ENCODE assay signal across 9 cellular contexts in the genomic region with DNA sequence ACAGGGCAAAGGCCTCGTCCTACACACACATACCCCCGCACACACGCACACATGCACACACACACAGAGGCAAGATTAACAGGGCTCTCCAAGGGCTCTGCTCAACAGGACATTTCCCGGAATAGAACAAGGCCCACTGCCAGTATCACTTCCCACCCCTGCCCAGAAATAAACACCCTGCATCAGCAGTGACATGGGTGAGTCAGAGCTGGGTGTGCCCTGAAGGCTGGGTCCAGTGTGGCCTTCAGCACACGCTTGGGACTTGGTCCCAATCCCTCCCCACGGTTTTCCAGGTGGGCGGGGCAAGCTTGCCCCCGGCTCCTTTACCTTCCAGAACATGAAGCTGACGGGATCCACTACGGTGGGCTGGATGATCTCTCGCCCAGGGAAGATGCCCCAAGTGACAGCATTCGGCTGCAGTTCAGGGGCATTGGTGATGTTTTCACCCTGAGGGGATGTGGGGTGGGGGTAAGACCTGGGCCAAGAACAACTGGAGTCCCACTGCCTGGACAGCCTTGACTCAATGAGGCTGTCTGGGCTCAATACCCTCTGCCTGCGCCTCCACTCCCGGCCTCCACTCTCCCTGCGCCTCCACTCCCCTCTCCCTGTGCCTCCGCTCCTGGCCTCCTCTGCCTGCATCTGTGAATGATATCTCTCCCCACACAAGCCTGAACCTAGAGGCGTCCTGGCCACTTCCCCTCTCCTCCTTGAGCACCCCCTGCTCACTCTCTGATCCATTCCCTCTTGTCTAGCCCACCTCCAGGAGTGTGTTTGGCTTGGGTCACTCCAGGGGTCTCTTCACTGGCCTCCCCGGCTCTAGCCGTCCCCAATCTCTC. TPM values are rescaled to one million over a fixed set of nuclear protein-coding genes. Genes with fewer than 3 reads are reported as not detected.
DNase-seq lines count a peak whose midpoint lies in the region; ATAC-seq, FAIRE-seq and TF ChIP-seq lines count a peak whose summit lies in the region.
"Had no signal": no experiment of that assay in that cellular context is flagged by ENCODE, and none has a peak within 500 bp of the region (broad histone marks: within the 10 kb centered on the region; RNA-seq: fewer than 3 reads in every experiment).

No MANE protein-coding gene starts in this region.

- WGBS in K562 (ENCODE audit: insufficient coverage, low coverage, missing lambda C conversion rate), result 55% methylated on average over 19 of the region's 19 CpGs
- WGBS in stomach, 5 donors, result 38 to 54% (median 49%) methylated on average over 18 to 19 of the region's 19 CpGs
- no CpG with 5 or more reads among the region's 19 CpGs for WGBS in neuronal stem cell (ENCODE audit: extremely low coverage in 2 of 2, insufficient read length in 2 of 2, insufficient replicate concordance in 1 of 2), 2 donors

- H3K9me2 ChIP-seq in Karpas-422 (replicated peaks; ENCODE audit: insufficient read depth, low read length), result no peaks in the 10 kb centered on the region

- no peak overlapping the region for H4K91ac ChIP-seq in neuronal stem cell (ENCODE audit: low read depth, low read length, poor library complexity)

- peak; percentile 57; the same call in 1 of the 2 replicates for TF ChIP-seq EP300 in K562 (IDR thresholded peaks at IDR 0.05; ENCODE audit: low read length)
- TF ChIP-seq EP300 in stomach (IDR thresholded peaks at IDR 0.05), result peak; percentile 98

- H3K4me2 ChIP-seq in K562 (ENCODE audit: insufficient read depth, low read length) (peak overlapping the region; percentile 42), neuronal stem cell (ENCODE audit: insufficient read depth, low read length, poor library complexity, severe bottlenecking) (no peak overlapping the region), Karpas-422 (ENCODE audit: low read depth, low read length, poor library complexity, severe bottlenecking) (no peak overlapping the region)

- H3K4ac ChIP-seq in neuronal stem cell (ENCODE audit: low read length), result no peak overlapping the region

- no peaks in the 10 kb centered on the region for H3K9me3 ChIP-seq in K562 (replicated peaks; ENCODE audit: control insufficient read depth, insufficient read depth, low read depth, low read length)
- H3K9me3 ChIP-seq in stomach, result no peaks in the 10 kb centered on the region
- peaks cover 0 to 2% of the 10 kb centered on the region in 2 donors for H3K9me3 ChIP-seq in neuronal stem cell (replicated peaks in 1 of 2; ENCODE audit: control insufficient read depth in 2 of 2, insufficient read depth in 1 of 2, low read depth in 1 of 2, low read length in 2 of 2)
- H3K9me3 ChIP-seq in Karpas-422 (ENCODE audit: low read length), result no peaks in the 10 kb centered on the region

- peak in 1 of 2 experiments; percentile 17; a peak in 1 of 4 replicates for TF ChIP-seq RAD21 in K562 (CRISPR knock-in tag; conservative IDR thresholded peaks at IDR 0.05 in 1 of 2, IDR thresholded peaks at IDR 0.05 in 1 of 2)

- H3K14ac ChIP-seq in neuronal stem cell (ENCODE audit: low read length), result no peak overlapping the region

- H4K20me1 ChIP-seq in K562 (replicated peaks; ENCODE audit: control insufficient read depth, insufficient read depth, low read length) (no peaks in the 10 kb centered on the region), Karpas-422 (ENCODE audit: insufficient read depth, low read depth, low read length) (no peaks in the 10 kb centered on the region)

- H3K4me3 ChIP-seq in K562 (no peak overlapping the region), stomach (no peak overlapping the region), neuronal stem cell (ENCODE audit: low read length in 2 of 2) (no peak overlapping the region), Karpas-422 (ENCODE audit: low read length) (no peak overlapping the region)

- peak; percentile 85 for FAIRE-seq in K562 (lab: Jason Lieb, UNC)
- no peak for FAIRE-seq in GM19239 (lab: Jason Lieb, UNC)

- no peak for TF ChIP-seq CTCF in K562 (IDR thresholded peaks at IDR 0.05 in 2 of 3, conservative IDR thresholded peaks at IDR 0.05 in 1 of 3; ENCODE audit: insufficient read depth in 2 of 3, low read depth in 1 of 3, low read length in 3 of 3)
- no peak for TF ChIP-seq CTCF in stomach (IDR thresholded peaks at IDR 0.05)

- no peaks in the 10 kb centered on the region for H3K27me3 ChIP-seq in K562 (ENCODE audit: control insufficient read depth in 2 of 2, insufficient read depth in 2 of 2, low read length in 2 of 2)
- H3K27me3 ChIP-seq in stomach, result no peaks in the 10 kb centered on the region
- no peaks in the 10 kb centered on the region for H3K27me3 ChIP-seq in neuronal stem cell (ENCODE audit: control insufficient read depth in 3 of 3, insufficient read depth in 3 of 3, low read depth in 1 of 3, low read length in 3 of 3)
- H3K27me3 ChIP-seq in Karpas-422 (ENCODE audit: low read length), result no peaks in the 10 kb centered on the region

- H4K8ac ChIP-seq in neuronal stem cell (ENCODE audit: low read depth, low read length), result no peak overlapping the region

- CTCF ChIA-PET in K562 (lab: Yijun Ruan, JAX; ENCODE audit: low intra/inter-chr PET ratio), result no interaction called here

- no peak overlapping the region for H2BK120ac ChIP-seq in neuronal stem cell (ENCODE audit: low read depth, low read length)

- BruUV-seq in K562 (replicated peaks; lab: Mats Ljungman, UMichigan), result no TSS peak

- POLR2A ChIA-PET in K562 (lab: Yijun Ruan, JAX), result interaction anchor here (0.6 to 10.5 kb wide), 13 partner anchors 12 to 848 kb away, joined by 3 to 107 read pairs (median 4); partner anchors contain the start of genes CLCN6 and MTHFR

- H3K79me2 ChIP-seq in K562 (ENCODE audit: control insufficient read depth, insufficient read depth, low read length), result peaks cover 26% of the 10 kb centered on the region
- H3K79me2 ChIP-seq in Karpas-422 (ENCODE audit: low read length), result no peaks in the 10 kb centered on the region

- peaks cover 2% of the 10 kb centered on the region for H3K79me1 ChIP-seq in neuronal stem cell (ENCODE audit: low read depth, low read length)

- ATAC-seq in K562, result peak; percentile 9

- H3K36me3 ChIP-seq in K562 (ENCODE audit: control insufficient read depth, insufficient read depth, low read length) (peaks cover 84% of the 10 kb centered on the region), stomach (peaks cover 23 to 58% (median 53%) of the 10 kb centered on the region in 4 donors), neuronal stem cell (replicated peaks in 1 of 2; ENCODE audit: control insufficient read depth in 2 of 2, insufficient read depth in 2 of 2, low read length in 2 of 2) (peaks cover 15 to 48% of the 10 kb centered on the region in 2 donors), Karpas-422 (ENCODE audit: insufficient read depth, low read length) (no peaks in the 10 kb centered on the region)

- no peak overlapping the region for H3K18ac ChIP-seq in neuronal stem cell (ENCODE audit: low read length)

- no peak overlapping the region for H2BK12ac ChIP-seq in neuronal stem cell (ENCODE audit: low read length)

- in situ Hi-C loops in K562 (cut with MboI), result no loop called here
- in situ Hi-C loops in ACHN (cut with HindIII; ENCODE audit: low pct_ligation_motif_present, low pct_unique_long_range_greater_than_20kb, low sequenced_read_pairs), result no loop called here

- H2AFZ ChIP-seq in K562 (ENCODE audit: low read depth, low read length) (no peak overlapping the region), neuronal stem cell (ENCODE audit: low read length) (no peak overlapping the region), Karpas-422 (ENCODE audit: low read length) (no peak overlapping the region)

- H3K27ac ChIP-seq in K562 (ENCODE audit: extremely low read depth, low read depth, low read length), result peak overlapping the region; percentile 73
- peak overlapping the region; percentile 72 to 97 (median 93) for H3K27ac ChIP-seq in stomach
- H3K27ac ChIP-seq in neuronal stem cell (replicated peaks; ENCODE audit: low read length), result no peak overlapping the region
- no peak overlapping the region for H3K27ac ChIP-seq in Karpas-422 (ENCODE audit: low read length)

- peak overlapping the region; percentile 39 to 85 for H3K9ac ChIP-seq in K562 (ENCODE audit: insufficient read depth in 1 of 2, low read depth in 2 of 2, low read length in 2 of 2)
- no peak overlapping the region for H3K9ac ChIP-seq in neuronal stem cell (ENCODE audit: low read depth, low read length, poor library complexity)
- no peak overlapping the region for H3K9ac ChIP-seq in Karpas-422 (ENCODE audit: low read length)

- H2BK15ac ChIP-seq in neuronal stem cell (ENCODE audit: low read length), result no peak overlapping the region

- no peak overlapping the region for H2BK5ac ChIP-seq in neuronal stem cell (ENCODE audit: low read length)

- H3K4me1 ChIP-seq in K562 (replicated peaks in 1 of 2; ENCODE audit: control insufficient read depth in 2 of 2, insufficient read depth in 2 of 2, low read length in 2 of 2) (peaks cover 70 to 91% of the 10 kb centered on the region in 2 experiments), stomach (peaks cover 56 to 76% (median 68%) of the 10 kb centered on the region in 4 donors), neuronal stem cell (ENCODE audit: control insufficient read depth in 2 of 2, insufficient read depth in 1 of 2, low read depth in 1 of 2, low read length in 2 of 2) (peaks cover 21 to 25% of the 10 kb centered on the region in 2 donors), Karpas-422 (ENCODE audit: low read length) (no peaks in the 10 kb centered on the region)

- H3K9me1 ChIP-seq in K562 (ENCODE audit: control insufficient read depth, insufficient read depth, low read length), result no peaks in the 10 kb centered on the region

- peak; percentile 74 for DNase-seq in HPDE6-E6E7 (ENCODE audit: extremely low spot score)
- DNase-seq in K562 (ENCODE audit: extremely low read depth in 1 of 4, low spot score in 3 of 4), result peak; percentile 71 to 83 (median 74)
- DNase-seq in iris pigment epithelial cell (ENCODE audit: low read depth), result peak; percentile 78
- DNase-seq in stomach, result peak; percentile 92
- no peak for DNase-seq in GM19239 (ENCODE audit: insufficient read length, low spot score)
- no peak for DNase-seq in neuronal stem cell (ENCODE audit: low spot score)
- no peak for DNase-seq in ACHN
- DNase-seq in Karpas-422, result no peak

- H3K23ac ChIP-seq in neuronal stem cell (ENCODE audit: low read depth, low read length, poor library complexity), result no peak overlapping the region

- TF ChIP-seq POLR2A in K562 (conservative IDR thresholded peaks at IDR 0.05) (0 out of 2 replicates have a peak, but pooled peaks have one; percentile 34), stomach (IDR thresholded peaks at IDR 0.05) (peak in 1 of 4 donors; percentile 35)

- intact Hi-C loops in K562 (cut with micrococcal nuclease), result no loop called here
- intact Hi-C loops in stomach (cut with DNase I; ENCODE audit: low total_unique reads), result loop anchor here (10.0 kb wide), 1 partner anchor 56 kb away; the partner anchor contains the start of gene AGTRAP

- H2AK5ac ChIP-seq in neuronal stem cell (ENCODE audit: low read depth, low read length), result no peak overlapping the region

RNA-seq across cellular contexts. Expression of gene MTHFR, which starts 14.7 kb away (rescaled TPM):
- 242 and 493 TPM in 2 replicates for total RNA-seq in K562 (2011; cell fraction: chromatin; rRNA removed; ENCODE audit: low replicate concordance)
- 319 and 327 TPM in 2 replicates for total RNA-seq in K562 (2011; cell fraction: nucleolus; rRNA removed)
- 296 TPM in 2 replicates for total RNA-seq in K562 (2011; cell fraction: nucleoplasm; rRNA removed)
- 77.9 and 94.5 TPM in 2 replicates for total RNA-seq in K562 (2014; rRNA removed)
- total RNA-seq in K562 (2014; rRNA removed; fragmentation: Illumina TruSeq; extraction: Trizol), result 45.3 and 45.6 TPM in 2 replicates
- total RNA-seq in K562 (2015; rRNA removed; fragmentation: Illumina TruSeq; extraction: Trizol), result 65.4 and 66.1 TPM in 2 replicates
- total RNA-seq in K562 (2021), result 94.1 and 104 TPM in 2 replicates
- 47.6 and 56.6 TPM in 2 replicates for polyA plus RNA-seq in K562 (2011; rRNA removed)
- 49.3 and 67.6 TPM in 2 replicates for polyA plus RNA-seq in K562 (2011; cell fraction: cytosol; rRNA removed)
- 62.6 and 87.9 TPM in 2 replicates for polyA plus RNA-seq in K562 (2011; cell fraction: nucleus; rRNA removed)
- 59.9 and 109 TPM in 2 replicates for polyA plus RNA-seq in K562 (2012)
- polyA plus RNA-seq in K562 (2014; fragmentation: Illumina TruSeq; extraction: Trizol), result 62.6 and 78.7 TPM in 2 replicates
- polyA plus RNA-seq in K562 (2014; fragmentation: Nextera tagmentation; extraction: Ambion mirVana), result 1 to 10 TPM; 5.0 to 5.4 TPM
- polyA plus RNA-seq in K562 (2014; rRNA removed), result 57.3 and 72.7 TPM in 2 replicates
- polyA minus RNA-seq in K562 (2011; rRNA and poly(A)+ RNA removed), result 103 and 105 TPM in 2 replicates
- 72.6 and 84.0 TPM in 2 replicates for polyA minus RNA-seq in K562 (2011; cell fraction: cytosol; rRNA and poly(A)+ RNA removed)
- polyA minus RNA-seq in K562 (2011; cell fraction: nucleus; rRNA and poly(A)+ RNA removed), result 87.4 and 136 TPM in 2 replicates
- total RNA-seq in stomach, result 100 to 1,000 TPM in 2 of 5 donors, 10 to 100 TPM in 3; 42.0 to 171 (median 75.6) TPM
- polyA plus RNA-seq in stomach, result 1 to 10 TPM; 5.3 to 8.9 (median 5.5) TPM
- 7.3 TPM for polyA plus RNA-seq in neuronal stem cell (2013, experiment 1 of 2)
- 7.7 TPM for polyA plus RNA-seq in neuronal stem cell (2013, experiment 2 of 2)
- total RNA-seq in Karpas-422 (2014; rRNA removed; shearing (Covaris generic); ENCODE audit: low replicate concordance), result 32.5 and 57.0 TPM in 2 replicates

RNA-seq across cellular contexts. Expression of gene CLCN6, which starts 14.9 kb away (rescaled TPM):
- 146 and 184 TPM in 2 replicates for total RNA-seq in K562 (2011; cell fraction: chromatin; rRNA removed; ENCODE audit: low replicate concordance)
- total RNA-seq in K562 (2011; cell fraction: nucleolus; rRNA removed), result 89.9 and 94.4 TPM in 2 replicates
- 121 and 143 TPM in 2 replicates for total RNA-seq in K562 (2011; cell fraction: nucleoplasm; rRNA removed)
- total RNA-seq in K562 (2014; rRNA removed), result 10.0 and 10.6 TPM in 2 replicates
- 11.4 TPM in 2 replicates for total RNA-seq in K562 (2014; rRNA removed; fragmentation: Illumina TruSeq; extraction: Trizol)
- 13.6 and 13.9 TPM in 2 replicates for total RNA-seq in K562 (2015; rRNA removed; fragmentation: Illumina TruSeq; extraction: Trizol)
- 21.8 and 22.5 TPM in 2 replicates for total RNA-seq in K562 (2021)
- polyA plus RNA-seq in K562 (2011; rRNA removed), result 13.6 and 22.6 TPM in 2 replicates
- polyA plus RNA-seq in K562 (2011; cell fraction: cytosol; rRNA removed), result 10.5 and 18.0 TPM in 2 replicates
- 89.4 and 98.5 TPM in 2 replicates for polyA plus RNA-seq in K562 (2011; cell fraction: nucleus; rRNA removed)
- 16.6 and 16.7 TPM in 2 replicates for polyA plus RNA-seq in K562 (2012)
- 18.3 and 20.9 TPM in 2 replicates for polyA plus RNA-seq in K562 (2014; fragmentation: Illumina TruSeq; extraction: Trizol)
- polyA plus RNA-seq in K562 (2014; fragmentation: Nextera tagmentation; extraction: Ambion mirVana), result 1 to 10 TPM; 2.0 to 3.1 TPM
- 21.5 and 23.1 TPM in 2 replicates for polyA plus RNA-seq in K562 (2014; rRNA removed)
- polyA minus RNA-seq in K562 (2011; rRNA and poly(A)+ RNA removed), result 19.0 and 22.2 TPM in 2 replicates
- 10.5 and 10.8 TPM in 2 replicates for polyA minus RNA-seq in K562 (2011; cell fraction: cytosol; rRNA and poly(A)+ RNA removed)
- 18.2 and 38.1 TPM in 2 replicates for polyA minus RNA-seq in K562 (2011; cell fraction: nucleus; rRNA and poly(A)+ RNA removed)
- total RNA-seq in stomach, result 10 to 100 TPM in 4 of 5 donors, 1 to 10 TPM in 1; 4.9 to 49.6 (median 14.6) TPM
- 1 to 10 TPM; 4.1 to 6.2 (median 4.1) TPM for polyA plus RNA-seq in stomach
- 18.0 TPM for polyA plus RNA-seq in neuronal stem cell (2013, experiment 1 of 2)
- 18.2 TPM for polyA plus RNA-seq in neuronal stem cell (2013, experiment 2 of 2)
- 20.0 and 22.0 TPM in 2 replicates for total RNA-seq in Karpas-422 (2014; rRNA removed; shearing (Covaris generic); ENCODE audit: low replicate concordance)

RNA-seq across cellular contexts. Expression of gene C1orf167, which starts 29.1 kb away (rescaled TPM):
- 2.8 and 5.6 TPM in 2 replicates for total RNA-seq in K562 (2011; cell fraction: chromatin; rRNA removed; ENCODE audit: low replicate concordance)
- 2.3 and 3.4 TPM in 2 replicates for total RNA-seq in K562 (2011; cell fraction: nucleolus; rRNA removed)
- 2.1 TPM in 2 replicates for total RNA-seq in K562 (2011; cell fraction: nucleoplasm; rRNA removed)
- total RNA-seq in K562 (2014; rRNA removed) (0.37 and 0.73 TPM in 2 replicates), K562 (2014; rRNA removed; fragmentation: Illumina TruSeq; extraction: Trizol) (0.10 and 0.29 TPM in 2 replicates), K562 (2015; rRNA removed; fragmentation: Illumina TruSeq; extraction: Trizol) (0.22 and 0.53 TPM in 2 replicates), K562 (2021) (0.82 and 1.2 TPM in 2 replicates), stomach (1 to 10 TPM in 1 of 5 donors, not detected in 4; 1.6 TPM)
- polyA plus RNA-seq in K562 (2011; rRNA removed) (0.29 and 0.73 TPM in 2 replicates), K562 (2014; fragmentation: Illumina TruSeq; extraction: Trizol) (0.29 and 0.31 TPM in 2 replicates), K562 (2014; fragmentation: Nextera tagmentation; extraction: Ambion mirVana) (not detected), K562 (2014; rRNA removed) (0.86 and 0.94 TPM in 2 replicates), stomach (1 to 10 TPM in 2 of 3 donors, not detected in 1; 2.0 to 4.7 TPM)
- polyA plus RNA-seq in K562 (2011; cell fraction: cytosol; rRNA removed), result 0.31 and 0.53 TPM in 2 replicates
- 2.2 and 3.2 TPM in 2 replicates for polyA plus RNA-seq in K562 (2011; cell fraction: nucleus; rRNA removed)
- polyA plus RNA-seq in K562 (2012), result 0.48 and 2.0 TPM in 2 replicates
- 0.14 and 0.27 TPM in 2 replicates for polyA minus RNA-seq in K562 (2011; rRNA and poly(A)+ RNA removed)
- polyA minus RNA-seq in K562 (2011; cell fraction: cytosol; rRNA and poly(A)+ RNA removed), result 0.38 and 0.91 TPM in 2 replicates
- 0.78 and 0.81 TPM in 2 replicates for polyA minus RNA-seq in K562 (2011; cell fraction: nucleus; rRNA and poly(A)+ RNA removed)
- polyA plus RNA-seq in neuronal stem cell (2013, experiment 1 of 2), result 0.77 TPM
- 0.60 TPM for polyA plus RNA-seq in neuronal stem cell (2013, experiment 2 of 2)
- not detected in 2 replicates for total RNA-seq in Karpas-422 (2014; rRNA removed; shearing (Covaris generic); ENCODE audit: low replicate concordance)
- polyA plus RNA-seq: neural cell had no signal

RNA-seq across cellular contexts. Expression of gene AGTRAP, which starts 55.2 kb away (rescaled TPM):
- 54.8 and 123 TPM in 2 replicates for total RNA-seq in K562 (2011; cell fraction: chromatin; rRNA removed; ENCODE audit: low replicate concordance)
- 175 TPM in 2 replicates for total RNA-seq in K562 (2011; cell fraction: nucleolus; rRNA removed)
- total RNA-seq in K562 (2011; cell fraction: nucleoplasm; rRNA removed), result 116 and 126 TPM in 2 replicates
- total RNA-seq in K562 (2014; rRNA removed) (89.3 and 118 TPM in 2 replicates), K562 (2014; rRNA removed; fragmentation: Illumina TruSeq; extraction: Trizol) (15.5 and 26.8 TPM in 2 replicates), K562 (2015; rRNA removed; fragmentation: Illumina TruSeq; extraction: Trizol) (53.7 and 57.5 TPM in 2 replicates), K562 (2021) (81.6 and 85.8 TPM in 2 replicates), stomach (10 to 100 TPM in 4 of 5 donors, 1 to 10 TPM in 1; 4.1 to 76.3 (median 21.6) TPM)
- polyA plus RNA-seq in K562 (2011; rRNA removed) (48.5 and 76.2 TPM in 2 replicates), K562 (2014; fragmentation: Illumina TruSeq; extraction: Trizol) (81.4 and 99.0 TPM in 2 replicates), K562 (2014; fragmentation: Nextera tagmentation; extraction: Ambion mirVana) (10 to 100 TPM; 31.4 to 51.5 TPM), K562 (2014; rRNA removed) (105 TPM in 2 replicates), stomach (10 to 100 TPM; 27.8 to 60.3 (median 32.6) TPM)
- polyA plus RNA-seq in K562 (2011; cell fraction: cytosol; rRNA removed), result 121 and 255 TPM in 2 replicates
- polyA plus RNA-seq in K562 (2011; cell fraction: nucleus; rRNA removed), result 125 and 161 TPM in 2 replicates
- 83.4 and 188 TPM in 2 replicates for polyA plus RNA-seq in K562 (2012)
- polyA minus RNA-seq in K562 (2011; rRNA and poly(A)+ RNA removed), result 17.2 and 22.0 TPM in 2 replicates
- polyA minus RNA-seq in K562 (2011; cell fraction: cytosol; rRNA and poly(A)+ RNA removed), result 47.0 and 66.3 TPM in 2 replicates
- 18.8 and 20.9 TPM in 2 replicates for polyA minus RNA-seq in K562 (2011; cell fraction: nucleus; rRNA and poly(A)+ RNA removed)
- polyA plus RNA-seq in neuronal stem cell (2013, experiment 1 of 2), result 40.4 TPM
- polyA plus RNA-seq in neuronal stem cell (2013, experiment 2 of 2), result 41.2 TPM
- total RNA-seq in Karpas-422 (2014; rRNA removed; shearing (Covaris generic); ENCODE audit: low replicate concordance), result 24.3 and 24.9 TPM in 2 replicates

RNA-seq across cellular contexts. Expression of gene NPPA, which starts 56.5 kb away (rescaled TPM):
- not detected in 2 replicates for total RNA-seq in K562 (2011; cell fraction: chromatin; rRNA removed; ENCODE audit: low replicate concordance)
- total RNA-seq in K562 (2011; cell fraction: nucleolus; rRNA removed), result not detected in 2 replicates
- total RNA-seq in K562 (2011; cell fraction: nucleoplasm; rRNA removed), result not detected in 2 replicates
- not detected in 2 replicates for total RNA-seq in K562 (2014; rRNA removed)
- not detected in 2 replicates for total RNA-seq in K562 (2014; rRNA removed; fragmentation: Illumina TruSeq; extraction: Trizol)
- not detected in 2 replicates for total RNA-seq in K562 (2015; rRNA removed; fragmentation: Illumina TruSeq; extraction: Trizol)
- not detected in 2 replicates for total RNA-seq in K562 (2021)
- polyA plus RNA-seq in K562 (2011; rRNA removed), result not detected in 2 replicates
- not detected in 2 replicates for polyA plus RNA-seq in K562 (2011; cell fraction: cytosol; rRNA removed)
- polyA plus RNA-seq in K562 (2011; cell fraction: nucleus; rRNA removed), result not detected in 2 replicates
- polyA plus RNA-seq in K562 (2012), result 0.37 and 0.44 TPM in 2 replicates
- not detected in 2 replicates for polyA plus RNA-seq in K562 (2014; fragmentation: Illumina TruSeq; extraction: Trizol)
- polyA plus RNA-seq in K562 (2014; fragmentation: Nextera tagmentation; extraction: Ambion mirVana), result not detected
- polyA plus RNA-seq in K562 (2014; rRNA removed), result not detected in 2 replicates
- not detected in 2 replicates for polyA minus RNA-seq in K562 (2011; rRNA and poly(A)+ RNA removed)
- not detected in 2 replicates for polyA minus RNA-seq in K562 (2011; cell fraction: cytosol; rRNA and poly(A)+ RNA removed)
- polyA minus RNA-seq in K562 (2011; cell fraction: nucleus; rRNA and poly(A)+ RNA removed), result not detected in 2 replicates
- 1 to 10 TPM in 2 of 5 donors, not detected in 3; 4.2 to 7.2 TPM for total RNA-seq in stomach
- 1 to 10 TPM in 2 of 3 donors, under 1 TPM in 1; 0.48 to 2.7 (median 2.0) TPM for polyA plus RNA-seq in stomach
- polyA plus RNA-seq in neuronal stem cell (2013, experiment 1 of 2), result not detected
- polyA plus RNA-seq in neuronal stem cell (2013, experiment 2 of 2), result not detected
- total RNA-seq in Karpas-422 (2014; rRNA removed; shearing (Covaris generic); ENCODE audit: low replicate concordance), result not detected in 2 replicates
- polyA plus RNA-seq: neural cell had no signal

Comparison
In these comparisons a context has a peak if more than half of its experiments do, and no peak if none do; other contexts are left out.
1. DNase-seq: peak in HPDE6-E6E7 (single experiment), K562 (4 of 4), iris pigment epithelial cell (single experiment) and stomach (single experiment); none in GM19239 (single experiment), neuronal stem cell (single experiment), ACHN (single experiment) and Karpas-422 (single experiment).
2. H3K27ac ChIP-seq: peak in K562 (single experiment) and stomach (5 of 5); none in neuronal stem cell (single experiment) and Karpas-422 (single experiment).
3. H3K9ac ChIP-seq: peak in K562 (2 of 2); none in neuronal stem cell (single experiment) and Karpas-422 (single experiment).